37 cellular contexts compared by ENCODE assay signal in genomic region chr3:128422762-128423524, GRCh38. TPM values are rescaled to one million over a fixed set of nuclear protein-coding genes. Genes with fewer than 3 reads are reported as not detected.
"Had no signal": no experiment of that assay in that cellular context is flagged by ENCODE, and none has a peak within 500 bp of the region (broad histone marks: within the 10 kb centered on the region; RNA-seq: fewer than 3 reads in every experiment).

No MANE protein-coding gene starts in this region.

- H3K4me1 Mint-ChIP-seq: activated CD4-positive, alpha-beta T cell treated with anti-CD3 and anti-CD28 coated beads, Interleukin-2, amount 10 ng/mL, durations not matched to agents 24 days and 14 days; activated naive CD8-positive, alpha-beta T cell treated with anti-CD3 and anti-CD28 coated beads for 36 hours; activated T-helper 17 cell treated with anti-CD3 and anti-CD28 coated beads, Interleukin-2, amount 50 U/mL, for 72 hours had no signal

- H3K36me3 ChIP-seq: brain microvascular endothelial cell, MG63, Peyer's patch, WERI-Rb-1 had no signal

- H3K4me3 Mint-ChIP-seq: activated CD4-positive, alpha-beta T cell treated with anti-CD3 and anti-CD28 coated beads, Interleukin-2, amount 10 ng/mL, durations not matched to agents 24 days and 14 days; activated CD8-positive, alpha-beta T cell treated with anti-CD3 and anti-CD28 coated beads for 36 hours; activated naive CD8-positive, alpha-beta T cell treated with anti-CD3 and anti-CD28 coated beads for 36 hours; activated T-cell treated with anti-CD3 and anti-CD28 coated beads, Interleukin-2, amount 50 U/mL, for 72 hours; activated T-helper 17 cell treated with anti-CD3 and anti-CD28 coated beads, Interleukin-2, amount 50 U/mL, for 72 hours had no signal

- H3K27ac ChIP-seq: brain microvascular endothelial cell, Peyer's patch, WERI-Rb-1 had no signal

- H3K36me3 Mint-ChIP-seq: activated naive CD8-positive, alpha-beta T cell treated with anti-CD3 and anti-CD28 coated beads for 36 hours had no signal

- H3K9me3 Mint-ChIP-seq: activated CD4-positive, alpha-beta T cell treated with anti-CD3 and anti-CD28 coated beads, Interleukin-2, amount 10 ng/mL, durations not matched to agents 24 days and 14 days; activated CD8-positive, alpha-beta T cell treated with anti-CD3 and anti-CD28 coated beads for 36 hours; activated naive CD8-positive, alpha-beta T cell treated with anti-CD3 and anti-CD28 coated beads for 36 hours; activated T-cell treated with anti-CD3 and anti-CD28 coated beads, Interleukin-2, amount 50 U/mL, for 72 hours; activated T-helper 17 cell treated with anti-CD3 and anti-CD28 coated beads, Interleukin-2, amount 50 U/mL, for 72 hours had no signal

- ATAC-seq: activated CD8-positive, alpha-beta T cell treated with anti-CD3 and anti-CD28 coated beads for 36 hours; activated T-cell treated with anti-CD3 and anti-CD28 coated beads, Interleukin-2, amount 50 U/mL, for 72 hours; activated T-helper 17 cell treated with anti-CD3 and anti-CD28 coated beads, Interleukin-2, amount 50 U/mL, for 72 hours; SK-N-SH treated with all-trans-retinoic acid at 6 μM for 48 hours had no signal

- H3K9me3 ChIP-seq: Peyer's patch had no signal

- H3K27me3 ChIP-seq: MG63, Peyer's patch had no signal

- H3K27ac Mint-ChIP-seq: activated CD4-positive, alpha-beta T cell treated with anti-CD3 and anti-CD28 coated beads, Interleukin-2, amount 10 ng/mL, durations not matched to agents 24 days and 14 days; activated CD8-positive, alpha-beta T cell treated with anti-CD3 and anti-CD28 coated beads for 36 hours; activated naive CD8-positive, alpha-beta T cell treated with anti-CD3 and anti-CD28 coated beads for 36 hours; activated T-cell treated with anti-CD3 and anti-CD28 coated beads, Interleukin-2, amount 50 U/mL, for 72 hours; activated T-helper 17 cell treated with anti-CD3 and anti-CD28 coated beads, Interleukin-2, amount 50 U/mL, for 72 hours had no signal

- DNase-seq: activated CD4-positive, alpha-beta T cell treated with anti-CD3 and anti-CD28 coated beads, Interleukin-2, amount 10 ng/mL, durations not matched to agents 24 days and 14 days; activated CD4-positive, alpha-beta T cell treated with anti-CD3 and anti-CD28 coated beads, Interleukin-2, amount 50 U/mL, for 4 hours; activated CD8-positive, alpha-beta T cell treated with anti-CD3 and anti-CD28 coated beads for 36 hours; activated effector memory CD4-positive, alpha-beta T cell treated with anti-CD3 and anti-CD28 coated beads, Interleukin-2, amount 50 U/mL, for 16 hours; activated naive CD4-positive, alpha-beta T cell; activated naive CD4-positive, alpha-beta T cell treated with anti-CD3 and anti-CD28 coated beads, Interleukin-2, amount 50 U/mL, for 16 hours; activated naive CD8-positive, alpha-beta T cell treated with anti-CD3 and anti-CD28 coated beads for 36 hours; activated T-cell treated with anti-CD3 and anti-CD28 coated beads, Interleukin-2, amount 50 U/mL, for 1 hour; activated T-cell treated with anti-CD3 and anti-CD28 coated beads, Interleukin-2, amount 50 U/mL, for 72 hours; amniotic stem cell; aorta; brain microvascular endothelial cell; central memory CD4-positive, alpha-beta T cell; KG1; MG63; NCI-H1048; NCI-H1105 treated with DMSO at 0.1 percent for 48 hours; NCI-H1436; NCI-H1694; NCI-H2029; NCI-H510A; NCI-H526; NCI-H748 treated with DMSO at 0.1 percent for 48 hours; NK-92 treated with Interleukin-12 subunit alpha and Interleukin-12 subunit beta, amount 100 ng/mL, for 24 hours; Peyer's patch; RPMI8226; SIG-M5; T-helper 1 cell; T-helper 2 cell; T-helper 9 cell; WERI-Rb-1 had no signal

- H3K4me3 ChIP-seq: MG63, Peyer's patch had no signal

RNA-seq across cellular contexts. Expression of gene DNAJB8, which starts 43.7 kb away (rescaled TPM):
- total RNA-seq: activated CD4-positive, alpha-beta T cell treated with anti-CD3 and anti-CD28 coated beads, Interleukin-2, amount 10 ng/mL, durations not matched to agents 24 days and 14 days; activated CD8-positive, alpha-beta memory T cell treated with anti-CD3 and anti-CD28 coated beads for 36 hours; activated CD8-positive, alpha-beta T cell treated with anti-CD3 and anti-CD28 coated beads for 36 hours; activated naive CD8-positive, alpha-beta T cell treated with anti-CD3 and anti-CD28 coated beads for 36 hours; activated T-cell treated with anti-CD3 and anti-CD28 coated beads, Interleukin-2, amount 50 U/mL, for 72 hours; activated T-helper 17 cell treated with anti-CD3 and anti-CD28 coated beads, Interleukin-2, amount 50 U/mL, for 72 hours; aorta; chondrocyte; OCI-LY7; Peyer's patch; SK-MEL-5 had no signal
- polyA plus RNA-seq: aorta had no signal
